ENCODE assay signal across 9 cellular contexts in genomic region chr11:75524576-75525432, GRCh38. TPM values are rescaled to one million over a fixed set of nuclear protein-coding genes. Genes with fewer than 3 reads are reported as not detected.
A peak's percentile ranks its signal among the peaks of the same experiment; 100 is the strongest.
DNase-seq lines count a peak whose midpoint lies in the region; ATAC-seq and TF ChIP-seq lines count a peak whose summit lies in the region.
"Had no signal": no experiment of that assay in that cellular context is flagged by ENCODE, and none has a peak within 500 bp of the region (broad histone marks: within the 10 kb centered on the region; RNA-seq: fewer than 3 reads in every experiment).

No MANE protein-coding gene starts in this region.

- H3K27me3 ChIP-seq in neutrophil, result peaks cover 84% of the 10 kb centered on the region

- TF ChIP-seq CTCF in neutrophil (IDR thresholded peaks at IDR 0.05), result no peak

- H3K9me3 ChIP-seq in neutrophil, result no peaks in the 10 kb centered on the region

- peak overlapping the region; percentile 49 to 55 for H3K4me3 ChIP-seq in neutrophil (ENCODE audit: low read depth in 1 of 2, low read length in 1 of 2)

- H3K36me3 ChIP-seq in neutrophil, result no peaks in the 10 kb centered on the region

- ATAC-seq in left lobe of liver, result no peak

- H3K27ac ChIP-seq in neutrophil, result no peak overlapping the region
- H3K27ac ChIP-seq: 22Rv1 had no signal

- peak; percentile 65 for DNase-seq in DMS53 (lab: John Stamatoyannopoulos, UW)
- DNase-seq in DMS53 treated with DMSO at 0.1 percent for 48 hours (lab: John Stamatoyannopoulos, UW; ENCODE audit: unreplicated experiment), result no peak
- peak; percentile 23 for DNase-seq in HT-29 (ENCODE audit: low spot score)
- DNase-seq in activated CD4-positive, alpha-beta T cell treated with anti-CD3 and anti-CD28 coated beads, Interleukin-2, amount 50 U/mL, for 1 hour, result peak; percentile 29
- DNase-seq in erythroblast (lab: John Stamatoyannopoulos, UW), result peak; percentile 53 to 66
- DNase-seq in central memory CD4-positive, alpha-beta T cell, result no peak
- DNase-seq in left lobe of liver (ENCODE audit: low spot score), result no peak

- no peak for TF ChIP-seq POLR2A in erythroblast (IDR thresholded peaks at IDR 0.05; ENCODE audit: low read length)

- peaks cover 9 to 17% of the 10 kb centered on the region in 2 experiments for H3K4me1 ChIP-seq in neutrophil (ENCODE audit: control insufficient read depth in 1 of 2, insufficient read depth in 1 of 2, low read depth in 1 of 2, low read length in 1 of 2)

RNA-seq across cellular contexts. Expression of gene GDPD5, which starts 0.9 kb away (rescaled TPM):
- 2.8 and 4.0 TPM in 2 replicates for total RNA-seq in HT-29 (2014; rRNA removed; shearing (Covaris generic))
- total RNA-seq in left lobe of liver, result 9.1 TPM

RNA-seq across cellular contexts. Expression of gene SERPINH1, which starts 37.2 kb away (rescaled TPM):
- total RNA-seq in HT-29 (2014; rRNA removed; shearing (Covaris generic)), result 138 and 141 TPM in 2 replicates
- total RNA-seq in left lobe of liver, result 21.6 TPM

Comparison
In these comparisons a context has a peak if more than half of its experiments do, and no peak if none do; other contexts are left out.
1. DNase-seq: peak in DMS53 (single experiment), HT-29 (single experiment), activated CD4-positive, alpha-beta T cell treated with anti-CD3 and anti-CD28 coated beads, Interleukin-2, amount 50 U/mL, for 1 hour (single experiment) and erythroblast (2 of 2); none in DMS53 treated with DMSO at 0.1 percent for 48 hours (single experiment), central memory CD4-positive, alpha-beta T cell (single experiment) and left lobe of liver (single experiment).